In the genomic region with DNA sequence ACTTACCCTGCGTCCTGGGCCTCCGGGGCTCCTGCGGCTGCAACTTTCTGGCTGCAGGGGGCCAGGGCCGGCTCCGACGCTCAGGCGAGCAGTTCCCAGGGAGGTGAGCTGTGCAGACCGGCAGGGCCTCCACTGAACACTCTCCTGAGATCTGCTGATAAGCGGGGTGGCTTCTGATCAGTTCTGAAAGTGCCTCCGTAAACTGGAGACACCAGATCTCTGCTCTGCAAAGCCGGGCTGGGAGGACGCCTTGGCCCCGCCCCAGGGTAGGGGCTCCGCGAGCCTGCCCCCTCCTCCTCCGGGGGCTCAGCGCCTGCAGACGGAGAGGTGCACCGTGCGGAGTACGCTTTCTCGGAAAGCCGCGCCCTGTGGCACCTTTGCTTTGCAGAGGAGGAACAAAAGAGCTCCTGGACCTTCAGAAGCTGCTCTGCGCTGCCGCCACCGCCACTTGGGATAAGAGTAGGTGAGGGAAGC, we compare ENCODE assay signal across 8 cellular contexts.
DNase-seq lines count a peak whose midpoint lies in the region; ATAC-seq, FAIRE-seq and TF ChIP-seq lines count a peak whose summit lies in the region.

No MANE protein-coding gene starts in this region.

- peak overlapping the region; percentile 3 for H2BK120ac ChIP-seq in trophoblast cell (ENCODE audit: insufficient read depth, low read length, poor library complexity)

- CTCF ChIA-PET in GM10248 (lab: Yijun Ruan, JAX): interaction anchor here (1.3 kb wide), 1 partner anchor 86 kb away, joined by 4 read pairs; no protein-coding TSS in a partner anchor

- no peaks in the 10 kb centered on the region for H3K79me2 ChIP-seq in trophoblast cell (ENCODE audit: control insufficient read depth, insufficient read depth, low read length, poor library complexity)

- no peak for ATAC-seq in GM18519 (IDR thresholded peaks at IDR 0.05; ENCODE audit: low FRiP score, unreplicated experiment)

- no peak overlapping the region for H2AK5ac ChIP-seq in trophoblast cell (ENCODE audit: low read length)

- peak overlapping the region; percentile 2 for H3K9ac ChIP-seq in trophoblast cell (ENCODE audit: low read length)

- H3K4me1 ChIP-seq in trophoblast cell (ENCODE audit: control insufficient read depth in 1 of 2, insufficient read depth in 2 of 2, low read length in 2 of 2): no peaks in the 10 kb centered on the region

- WGBS in trophoblast cell (ENCODE audit: extremely low coverage, insufficient coverage, insufficient read length): no CpG with 5 or more reads among the region's 27 CpGs

- H2BK5ac ChIP-seq in trophoblast cell (ENCODE audit: low read depth, low read length, poor library complexity): no peak overlapping the region

- no peak overlapping the region for H2BK12ac ChIP-seq in trophoblast cell (ENCODE audit: low read length)

- DNase-seq in GM10248 (ENCODE audit: extremely low spot score): peak; percentile 19
- peak; percentile 26 for DNase-seq in T-helper 2 cell treated with Interferon-gamma antibody and Interleukin-4, amounts not matched to agents 5 μg/mL and 100 μg/mL, for 36 hours (ENCODE audit: low spot score)
- DNase-seq in fibroblast of villous mesenchyme (ENCODE audit: low read depth): peak; percentile 23
- peak; percentile 42 to 52 for DNase-seq in trophoblast cell
- no peak for DNase-seq in EL
- DNase-seq in NCI-H1417 treated with DMSO at 0.1 percent for 48 hours (lab: John Stamatoyannopoulos, UW): no peak
- DNase-seq in HTR-8/SVneo (ENCODE audit: insufficient read length, low spot score): no peak

- H3K36me3 Mint-ChIP-seq in T-helper 2 cell treated with Interferon-gamma antibody and Interleukin-4, amounts not matched to agents 5 μg/mL and 100 μg/mL, for 36 hours (ENCODE audit: low read depth): peaks cover 4% of the 10 kb centered on the region

- H3K4me1 Mint-ChIP-seq in T-helper 2 cell treated with Interferon-gamma antibody and Interleukin-4, amounts not matched to agents 5 μg/mL and 100 μg/mL, for 36 hours (ENCODE audit: low read depth): peaks cover 3% of the 10 kb centered on the region

- H3K27me3 Mint-ChIP-seq in T-helper 2 cell treated with Interferon-gamma antibody and Interleukin-4, amounts not matched to agents 5 μg/mL and 100 μg/mL, for 36 hours (ENCODE audit: low read depth): no peaks in the 10 kb centered on the region

- no peak overlapping the region for H3K27ac ChIP-seq in trophoblast cell (ENCODE audit: low read depth, low read length)

- H3K14ac ChIP-seq in trophoblast cell (ENCODE audit: low read length): peak overlapping the region; percentile 40

- no peaks in the 10 kb centered on the region for H3K79me1 ChIP-seq in trophoblast cell (ENCODE audit: low read length)

- no peak overlapping the region for H2AFZ ChIP-seq in trophoblast cell (ENCODE audit: insufficient read depth, low read length, poor library complexity)

- peak overlapping the region; percentile 25 for H3K18ac ChIP-seq in trophoblast cell (ENCODE audit: low read length)

- no peaks in the 10 kb centered on the region for H3K9me3 ChIP-seq in trophoblast cell (ENCODE audit: insufficient read depth, low read depth, low read length)

- H3K4ac ChIP-seq in trophoblast cell (ENCODE audit: low read depth, low read length): no peak overlapping the region

- H3K4me2 ChIP-seq in trophoblast cell (ENCODE audit: low read length): peak overlapping the region; percentile 84

- H4K12ac ChIP-seq in trophoblast cell (ENCODE audit: low read depth, low read length): peak overlapping the region; percentile 44

- H3K4me3 ChIP-seq in fibroblast of villous mesenchyme (ENCODE audit: low read depth, low read length) (peak overlapping the region; percentile 45), trophoblast cell (ENCODE audit: low read depth, low read length) (peak overlapping the region; percentile 20)

- no peaks in the 10 kb centered on the region for H3K9me3 Mint-ChIP-seq in T-helper 2 cell treated with Interferon-gamma antibody and Interleukin-4, amounts not matched to agents 5 μg/mL and 100 μg/mL, for 36 hours

- no peaks in the 10 kb centered on the region for H3K27me3 ChIP-seq in trophoblast cell (ENCODE audit: insufficient read depth, low read length)

- no peak for TF ChIP-seq CTCF in GM10248 (IDR thresholded peaks at IDR 0.05; ENCODE audit: control extremely low read depth, extremely low read depth, low read depth, missing control alignments)
- peak; percentile 47 for TF ChIP-seq CTCF in fibroblast of villous mesenchyme (IDR thresholded peaks at IDR 0.05; ENCODE audit: insufficient read depth, low read depth, low read length)

- H3K27ac Mint-ChIP-seq in T-helper 2 cell treated with Interferon-gamma antibody and Interleukin-4, amounts not matched to agents 5 μg/mL and 100 μg/mL, for 36 hours: no peak overlapping the region

- H3K23ac ChIP-seq in trophoblast cell (ENCODE audit: low read length): no peak overlapping the region

- peak overlapping the region; percentile 46 for H3K4me3 Mint-ChIP-seq in T-helper 2 cell treated with Interferon-gamma antibody and Interleukin-4, amounts not matched to agents 5 μg/mL and 100 μg/mL, for 36 hours

- H4K91ac ChIP-seq in trophoblast cell (ENCODE audit: low read depth, low read length): no peak overlapping the region

- FAIRE-seq in HTR-8/SVneo (lab: Jason Lieb, UNC): no peak

- POLR2A ChIA-PET in GM10248 (lab: Yijun Ruan, JAX): no interaction called here

- no peak overlapping the region for H4K8ac ChIP-seq in trophoblast cell (ENCODE audit: low read depth, low read length)

- peaks cover 0 to 2% of the 10 kb centered on the region in 2 experiments for H3K36me3 ChIP-seq in trophoblast cell (ENCODE audit: control insufficient read depth in 1 of 2, insufficient read depth in 2 of 2, low read length in 2 of 2)

Comparison
In these comparisons a context has a peak if more than half of its experiments do, and no peak if none do; other contexts are left out.
1. DNase-seq: peak in GM10248 (single experiment), T-helper 2 cell treated with Interferon-gamma antibody and Interleukin-4, amounts not matched to agents 5 μg/mL and 100 μg/mL, for 36 hours (single experiment), fibroblast of villous mesenchyme (single experiment) and trophoblast cell (2 of 2); none in EL (single experiment), NCI-H1417 treated with DMSO at 0.1 percent for 48 hours (single experiment) and HTR-8/SVneo (single experiment).